ENCODE assay signal across 14 cellular contexts in genomic region chr13:84870190-84870589, GRCh38.
DNase-seq lines count a peak whose midpoint lies in the region; ATAC-seq, FAIRE-seq and TF ChIP-seq lines count a peak whose summit lies in the region.
"Had no signal": no experiment of that assay in that cellular context is flagged by ENCODE, and none has a peak within 500 bp of the region (broad histone marks: within the 10 kb centered on the region; RNA-seq: fewer than 3 reads in every experiment).

No MANE protein-coding gene starts in this region.

- no peak overlapping the region for H3K4me2 ChIP-seq in HepG2 (ENCODE audit: low read depth, low read length)
- H3K4me2 ChIP-seq: BLaER1 treated with 17β-estradiol and CSF1 and Interleukin-3, amounts not matched to agents 10 nM and 100 nM had no signal

- peak; percentile 2 for DNase-seq in HepG2 (ENCODE audit: low spot score)
- no peak for DNase-seq in right lobe of liver
- DNase-seq in LHCN-M2 (ENCODE audit: low read depth), result peak; percentile 1
- DNase-seq in UCSD-AML1 (lab: John Stamatoyannopoulos, UW; ENCODE audit: unreplicated experiment), result peak; percentile 17
- DNase-seq in NCI-H187 treated with DMSO at 0.1 percent for 48 hours (lab: John Stamatoyannopoulos, UW), result no peak
- DNase-seq in islet precursor cell, result no peak
- no peak for DNase-seq in LoVo (ENCODE audit: low spot score)
- DNase-seq: amygdala; NCI-H1092; stimulated activated CD4-positive, alpha-beta T cell treated with anti-CD3 and anti-CD28 coated beads, Interleukin-12 subunit alpha, Interleukin-12 subunit beta, amount 100 ng/mL, for 4 hours had no signal

- ATAC-seq in HepG2, result peak; percentile 66
- no peak for ATAC-seq in right lobe of liver
- ATAC-seq in HG03095 (IDR thresholded peaks at IDR 0.05; ENCODE audit: unreplicated experiment), result no peak
- ATAC-seq: left lobe of liver had no signal

- no peaks in the 10 kb centered on the region for H4K20me1 ChIP-seq in HepG2 (ENCODE audit: insufficient read depth, low read length)
- H4K20me1 ChIP-seq: BLaER1 treated with 17β-estradiol and CSF1 and Interleukin-3, amounts not matched to agents 10 nM and 100 nM had no signal

- H3K79me2 ChIP-seq in HepG2 (ENCODE audit: insufficient read depth, low read length), result no peaks in the 10 kb centered on the region

- 0% methylated on average over 3 of the region's 6 CpGs for WGBS in HepG2 (ENCODE audit: low lambda C conversion rate)
- WGBS in right lobe of liver (ENCODE audit: insufficient coverage, low coverage, low lambda C conversion rate, missing lambda C conversion rate), result 40% methylated on average over 4 of the region's 6 CpGs

- H3K4me3 ChIP-seq in HepG2 (replicated peaks in 1 of 3; ENCODE audit: insufficient read depth in 1 of 3, low read depth in 2 of 3, low read length in 3 of 3) (no peak overlapping the region), right lobe of liver (no peak overlapping the region)
- H3K4me3 ChIP-seq: BLaER1 treated with 17β-estradiol and CSF1 and Interleukin-3, amounts not matched to agents 10 nM and 100 nM had no signal

- H3K9ac ChIP-seq in HepG2 (ENCODE audit: insufficient read depth, low read depth, low read length), result no peak overlapping the region
- H3K9ac ChIP-seq: BLaER1 treated with 17β-estradiol and CSF1 and Interleukin-3, amounts not matched to agents 10 nM and 100 nM had no signal

- TF ChIP-seq POLR2A in HepG2 (IDR thresholded peaks at IDR 0.05; ENCODE audit: insufficient read depth in 1 of 2, low read depth in 2 of 2, low read length in 2 of 2), result no peak
- TF ChIP-seq POLR2A in right lobe of liver (IDR thresholded peaks at IDR 0.05), result no peak

- H3K9me3 ChIP-seq in HepG2 (ENCODE audit: low read length) (no peaks in the 10 kb centered on the region), right lobe of liver (no peaks in the 10 kb centered on the region)
- H3K9me3 ChIP-seq: BLaER1 treated with 17β-estradiol and CSF1 and Interleukin-3, amounts not matched to agents 10 nM and 100 nM had no signal

- no peak overlapping the region for H2AFZ ChIP-seq in HepG2 (ENCODE audit: low read length)

- in situ Hi-C loops in HepG2 (cut with HindIII; ENCODE audit: extremely low pct_ligation_motif_present, low pct_unique_long_range_greater_than_20kb), result no loop called here

- POLR2A ChIA-PET in HepG2 (lab: Yijun Ruan, JAX), result no interaction called here

- H3K36me3 ChIP-seq in HepG2 (replicated peaks in 1 of 2; ENCODE audit: control insufficient read depth in 1 of 2, insufficient read depth in 2 of 2, low read length in 2 of 2) (no peaks in the 10 kb centered on the region), right lobe of liver (no peaks in the 10 kb centered on the region)
- H3K36me3 ChIP-seq: BLaER1 treated with 17β-estradiol and CSF1 and Interleukin-3, amounts not matched to agents 10 nM and 100 nM had no signal

- CTCF ChIA-PET in HepG2 (lab: Yijun Ruan, JAX; ENCODE audit: low intra/inter-chr PET ratio, low total read pairs), result no interaction called here

- no TSS peak for BruUV-seq in HepG2 (replicated peaks; lab: Mats Ljungman, UMichigan)

- no peak overlapping the region for H3K27ac ChIP-seq in HepG2 (ENCODE audit: extremely low read length, insufficient read depth, low read length)
- no peak overlapping the region for H3K27ac ChIP-seq in right lobe of liver
- H3K27ac ChIP-seq: BLaER1 treated with 17β-estradiol and CSF1 and Interleukin-3, amounts not matched to agents 10 nM and 100 nM had no signal

- TF ChIP-seq EP300 in HepG2 (IDR thresholded peaks at IDR 0.05; ENCODE audit: low read depth in 2 of 2, low read length in 2 of 2), result no peak
- TF ChIP-seq EP300 in HepG2 (CRISPR knock-in tag; IDR thresholded peaks at IDR 0.05; ENCODE audit: borderline replicate concordance), result no peak

- TF ChIP-seq CTCF in HepG2 (CRISPR knock-in tag; IDR thresholded peaks at IDR 0.05) (peak; percentile 47), right lobe of liver (IDR thresholded peaks at IDR 0.05) (no peak)

- H3K4me1 ChIP-seq in HepG2 (ENCODE audit: insufficient read depth, low read length) (no peaks in the 10 kb centered on the region), right lobe of liver (no peaks in the 10 kb centered on the region)
- H3K4me1 ChIP-seq: BLaER1 treated with 17β-estradiol and CSF1 and Interleukin-3, amounts not matched to agents 10 nM and 100 nM had no signal

- H3K27me3 ChIP-seq in HepG2 (ENCODE audit: control insufficient read depth in 1 of 2, insufficient read depth in 2 of 2, low read length in 2 of 2) (no peaks in the 10 kb centered on the region; a peak in 1 of 5 replicates), right lobe of liver (no peaks in the 10 kb centered on the region)
- H3K27me3 ChIP-seq: BLaER1 treated with 17β-estradiol and CSF1 and Interleukin-3, amounts not matched to agents 10 nM and 100 nM had no signal

- TF ChIP-seq RAD21 in HepG2 (CRISPR knock-in tag; IDR thresholded peaks at IDR 0.05), result no peak

- intact Hi-C loops in HepG2 (cut with micrococcal nuclease; ENCODE audit: unreplicated experiment) (no loop called here), right lobe of liver (cut with DNase I) (no loop called here)

- no peak for FAIRE-seq in HepG2 (lab: Jason Lieb, UNC)
- FAIRE-seq: urothelium cell line had no signal

TF ChIP-seq in HepG2, 621 proteins besides CTCF, POLR2A, EP300 and RAD21:
- TF ChIP-seq HMGA1 (CRISPR knock-in tag; conservative IDR thresholded peaks at IDR 0.05) (no peak), STAG1 (CRISPR knock-in tag; IDR thresholded peaks at IDR 0.05) (peak; percentile 36)

Comparison
In these comparisons a context has a peak if more than half of its experiments do, and no peak if none do; other contexts are left out.
1. DNase-seq: peak in HepG2 (single experiment), LHCN-M2 (single experiment) and UCSD-AML1 (single experiment); none in right lobe of liver (0 of 3), NCI-H187 treated with DMSO at 0.1 percent for 48 hours (single experiment), islet precursor cell (single experiment) and LoVo (single experiment).